16 cellular contexts compared by ENCODE assay signal in the genomic region with DNA sequence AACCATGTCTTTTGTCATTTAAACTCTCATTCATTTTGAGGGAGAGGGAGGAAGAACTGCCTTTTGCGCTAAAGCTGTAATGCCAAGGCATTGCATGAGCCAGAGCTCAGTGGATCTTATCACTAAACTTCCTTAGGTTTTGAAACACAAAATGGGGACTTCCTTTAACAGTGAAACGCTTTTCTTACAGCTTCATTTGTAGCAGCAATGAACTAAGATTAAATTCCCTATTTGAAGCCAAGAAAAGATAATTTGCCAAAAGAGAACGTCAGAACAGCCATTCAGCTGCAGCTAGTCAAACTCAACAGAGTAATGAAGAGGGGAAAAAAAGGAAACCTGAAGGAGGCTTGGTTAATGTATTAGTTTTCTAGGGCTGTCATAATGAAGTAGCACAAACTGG.
DNase-seq lines count a peak whose midpoint lies in the region; ATAC-seq and TF ChIP-seq lines count a peak whose summit lies in the region.
"Had no signal": no experiment of that assay in that cellular context is flagged by ENCODE, and none has a peak within 500 bp of the region (broad histone marks: within the 10 kb centered on the region; RNA-seq: fewer than 3 reads in every experiment).

No MANE protein-coding gene starts in this region.

- H3K27me3 ChIP-seq in right atrium auricular region (no peaks in the 10 kb centered on the region), heart right ventricle (no peaks in the 10 kb centered on the region), GM23338 (ENCODE audit: insufficient read depth) (no peaks in the 10 kb centered on the region)
- H3K27me3 ChIP-seq: BLaER1, MG63 had no signal

- peaks cover 5% of the 10 kb centered on the region for H3K9me3 Mint-ChIP-seq in mesothelial cell of epicardium
- peaks cover 5% of the 10 kb centered on the region; the same call in 2 of the 3 replicates for H3K9me3 Mint-ChIP-seq in GM23338

- H3K36me3 ChIP-seq in right atrium auricular region (no peaks in the 10 kb centered on the region), heart right ventricle (no peaks in the 10 kb centered on the region), GM23338 (ENCODE audit: insufficient read depth) (0 out of 2 replicates have a peak, but pooled peaks cover 7% of the 10 kb centered on the region)
- H3K36me3 ChIP-seq: BLaER1, MG63 had no signal

- H3K36me3 Mint-ChIP-seq in mesothelial cell of epicardium = peaks cover 4% of the 10 kb centered on the region
- H3K36me3 Mint-ChIP-seq in GM23338 (ENCODE audit: low read depth) = peaks cover 5% of the 10 kb centered on the region; the same call in 2 of the 3 replicates

- H3K27me3 Mint-ChIP-seq in mesothelial cell of epicardium (ENCODE audit: low read depth) = no peaks in the 10 kb centered on the region
- no peaks in the 10 kb centered on the region for H3K27me3 Mint-ChIP-seq in GM23338 (ENCODE audit: insufficient read depth, low read depth, poor library complexity)

- H3F3A ChIP-seq in GM23338 (replicated peaks; ENCODE audit: low read depth) = no peaks in the 10 kb centered on the region

- peak overlapping the region; percentile 60 for H3K27ac Mint-ChIP-seq in mesothelial cell of epicardium
- no peak overlapping the region for H3K27ac Mint-ChIP-seq in GM23338

- peaks cover 0 to 3% of the 10 kb centered on the region in 2 donors for H3K4me1 ChIP-seq in right atrium auricular region
- H3K4me1 ChIP-seq in heart right ventricle = peaks cover 0 to 23% (median 0%) of the 10 kb centered on the region in 9 donors
- no peaks in the 10 kb centered on the region for H3K4me1 ChIP-seq in GM23338 (ENCODE audit: insufficient read depth)
- H3K4me1 ChIP-seq: BLaER1 had no signal

- no peak overlapping the region; the same call in 1 of the 2 replicates for H2AFZ ChIP-seq in GM23338

- H3K9me2 ChIP-seq in GM23338 (ENCODE audit: insufficient read depth) = no peaks in the 10 kb centered on the region

- H3K4me3 Mint-ChIP-seq in mesothelial cell of epicardium = no peak overlapping the region
- H3K4me3 Mint-ChIP-seq in GM23338 = no peak overlapping the region

- peaks cover 79% of the 10 kb centered on the region for H3K4me1 Mint-ChIP-seq in mesothelial cell of epicardium
- H3K4me1 Mint-ChIP-seq in GM23338 = peaks cover 17% of the 10 kb centered on the region; the same call in 2 of the 3 replicates

- DNase-seq in Right ventricle myocardium superior = no peak
- DNase-seq in right atrium auricular region (ENCODE audit: low spot score) = no peak
- no peak for DNase-seq in heart right ventricle
- no peak for DNase-seq in mesothelial cell of epicardium (ENCODE audit: low spot score in 2 of 2, unreplicated experiment in 2 of 2)
- no peak for DNase-seq in activated gamma-delta T cell (lab: John Stamatoyannopoulos, UW)
- DNase-seq in GM23338 (ENCODE audit: low spot score) = no peak
- DNase-seq: Karpas-422, MG63, NCI-H1092 treated with DMSO at 0.1 percent for 48 hours, NCI-H2081 treated with DMSO at 0.1 percent for 48 hours, NCI-H510A, SHP77 treated with DMSO at 0.1 percent for 48 hours had no signal

- ATAC-seq in Right ventricle myocardium superior (ENCODE audit: poor library complexity) = peak; percentile 67
- peak in 7 of 8 donors; percentile 10 to 83 (median 39) for ATAC-seq in heart right ventricle
- no peak for ATAC-seq in HG03280 (IDR thresholded peaks at IDR 0.05; ENCODE audit: unreplicated experiment)
- ATAC-seq in GM19397 (IDR thresholded peaks at IDR 0.05; ENCODE audit: unreplicated experiment) = no peak
- no peak for ATAC-seq in GM23338
- ATAC-seq: Panc1 had no signal

- H3K9me3 ChIP-seq in right atrium auricular region = no peaks in the 10 kb centered on the region
- no peaks in the 10 kb centered on the region for H3K9me3 ChIP-seq in heart right ventricle
- H3K9me3 ChIP-seq: BLaER1 had no signal

- intact Hi-C loops in Right ventricle myocardium superior (cut with DNase I) = no loop called here
- intact Hi-C loops in heart right ventricle (cut with DNase I) = no loop called here

- TF ChIP-seq CTCF in right atrium auricular region (IDR thresholded peaks at IDR 0.05) (no peak), heart right ventricle (IDR thresholded peaks at IDR 0.05) (no peak), mesothelial cell of epicardium (IDR thresholded peaks at IDR 0.05; ENCODE audit: unreplicated experiment) (no peak), GM23338 (conservative IDR thresholded peaks at IDR 0.05; ENCODE audit: low read depth in 2 of 2) (no peak)

- H3K4me2 ChIP-seq in GM23338 = no peak overlapping the region
- H3K4me2 ChIP-seq: BLaER1 had no signal

- H3K27ac ChIP-seq in right atrium auricular region (peak overlapping the region in 1 of 2 donors; percentile 27), heart right ventricle (peak overlapping the region in 2 of 10 donors; percentile 10 to 16), GM23338 (ENCODE audit: low read depth) (no peak overlapping the region)
- H3K27ac ChIP-seq: BLaER1 had no signal

- H4K20me1 ChIP-seq in GM23338 (replicated peaks; ENCODE audit: insufficient read depth) = no peaks in the 10 kb centered on the region
- H4K20me1 ChIP-seq: BLaER1 had no signal

- WGBS in heart right ventricle, 2 donors = 36 to 39% methylated on average over 3 of the region's 3 CpGs

- H3K4me3 ChIP-seq in right atrium auricular region (no peak overlapping the region), heart right ventricle (no peak overlapping the region), GM23338 (no peak overlapping the region)
- H3K4me3 ChIP-seq: BLaER1, MG63 had no signal

- no peaks in the 10 kb centered on the region for H3K79me2 ChIP-seq in GM23338 (replicated peaks; ENCODE audit: insufficient read depth)

TF ChIP-seq in GM23338, 12 proteins besides CTCF, POLR2A, EP300 and RAD21 (continues in another document):
- TF ChIP-seq JUNB (IDR thresholded peaks at IDR 0.05; ENCODE audit: unreplicated experiment) (no peak), ZNF114 (CRISPR knock-in tag; IDR thresholded peaks at IDR 0.05) (no peak), EZH2phosphoT487 (IDR thresholded peaks at IDR 0.05; ENCODE audit: unreplicated experiment) (no peak), EZH2 (IDR thresholded peaks at IDR 0.05; ENCODE audit: low read depth, unreplicated experiment) (no peak), CREB1 (CRISPR knock-in tag; IDR thresholded peaks at IDR 0.05; ENCODE audit: low read depth) (no peak), ZNF331 (CRISPR knock-in tag; IDR thresholded peaks at IDR 0.05; ENCODE audit: low read depth) (no peak), POLR2AphosphoS5 (IDR thresholded peaks at IDR 0.05; ENCODE audit: low read depth) (no peak)
- TF ChIP-seq, protein P1, sequence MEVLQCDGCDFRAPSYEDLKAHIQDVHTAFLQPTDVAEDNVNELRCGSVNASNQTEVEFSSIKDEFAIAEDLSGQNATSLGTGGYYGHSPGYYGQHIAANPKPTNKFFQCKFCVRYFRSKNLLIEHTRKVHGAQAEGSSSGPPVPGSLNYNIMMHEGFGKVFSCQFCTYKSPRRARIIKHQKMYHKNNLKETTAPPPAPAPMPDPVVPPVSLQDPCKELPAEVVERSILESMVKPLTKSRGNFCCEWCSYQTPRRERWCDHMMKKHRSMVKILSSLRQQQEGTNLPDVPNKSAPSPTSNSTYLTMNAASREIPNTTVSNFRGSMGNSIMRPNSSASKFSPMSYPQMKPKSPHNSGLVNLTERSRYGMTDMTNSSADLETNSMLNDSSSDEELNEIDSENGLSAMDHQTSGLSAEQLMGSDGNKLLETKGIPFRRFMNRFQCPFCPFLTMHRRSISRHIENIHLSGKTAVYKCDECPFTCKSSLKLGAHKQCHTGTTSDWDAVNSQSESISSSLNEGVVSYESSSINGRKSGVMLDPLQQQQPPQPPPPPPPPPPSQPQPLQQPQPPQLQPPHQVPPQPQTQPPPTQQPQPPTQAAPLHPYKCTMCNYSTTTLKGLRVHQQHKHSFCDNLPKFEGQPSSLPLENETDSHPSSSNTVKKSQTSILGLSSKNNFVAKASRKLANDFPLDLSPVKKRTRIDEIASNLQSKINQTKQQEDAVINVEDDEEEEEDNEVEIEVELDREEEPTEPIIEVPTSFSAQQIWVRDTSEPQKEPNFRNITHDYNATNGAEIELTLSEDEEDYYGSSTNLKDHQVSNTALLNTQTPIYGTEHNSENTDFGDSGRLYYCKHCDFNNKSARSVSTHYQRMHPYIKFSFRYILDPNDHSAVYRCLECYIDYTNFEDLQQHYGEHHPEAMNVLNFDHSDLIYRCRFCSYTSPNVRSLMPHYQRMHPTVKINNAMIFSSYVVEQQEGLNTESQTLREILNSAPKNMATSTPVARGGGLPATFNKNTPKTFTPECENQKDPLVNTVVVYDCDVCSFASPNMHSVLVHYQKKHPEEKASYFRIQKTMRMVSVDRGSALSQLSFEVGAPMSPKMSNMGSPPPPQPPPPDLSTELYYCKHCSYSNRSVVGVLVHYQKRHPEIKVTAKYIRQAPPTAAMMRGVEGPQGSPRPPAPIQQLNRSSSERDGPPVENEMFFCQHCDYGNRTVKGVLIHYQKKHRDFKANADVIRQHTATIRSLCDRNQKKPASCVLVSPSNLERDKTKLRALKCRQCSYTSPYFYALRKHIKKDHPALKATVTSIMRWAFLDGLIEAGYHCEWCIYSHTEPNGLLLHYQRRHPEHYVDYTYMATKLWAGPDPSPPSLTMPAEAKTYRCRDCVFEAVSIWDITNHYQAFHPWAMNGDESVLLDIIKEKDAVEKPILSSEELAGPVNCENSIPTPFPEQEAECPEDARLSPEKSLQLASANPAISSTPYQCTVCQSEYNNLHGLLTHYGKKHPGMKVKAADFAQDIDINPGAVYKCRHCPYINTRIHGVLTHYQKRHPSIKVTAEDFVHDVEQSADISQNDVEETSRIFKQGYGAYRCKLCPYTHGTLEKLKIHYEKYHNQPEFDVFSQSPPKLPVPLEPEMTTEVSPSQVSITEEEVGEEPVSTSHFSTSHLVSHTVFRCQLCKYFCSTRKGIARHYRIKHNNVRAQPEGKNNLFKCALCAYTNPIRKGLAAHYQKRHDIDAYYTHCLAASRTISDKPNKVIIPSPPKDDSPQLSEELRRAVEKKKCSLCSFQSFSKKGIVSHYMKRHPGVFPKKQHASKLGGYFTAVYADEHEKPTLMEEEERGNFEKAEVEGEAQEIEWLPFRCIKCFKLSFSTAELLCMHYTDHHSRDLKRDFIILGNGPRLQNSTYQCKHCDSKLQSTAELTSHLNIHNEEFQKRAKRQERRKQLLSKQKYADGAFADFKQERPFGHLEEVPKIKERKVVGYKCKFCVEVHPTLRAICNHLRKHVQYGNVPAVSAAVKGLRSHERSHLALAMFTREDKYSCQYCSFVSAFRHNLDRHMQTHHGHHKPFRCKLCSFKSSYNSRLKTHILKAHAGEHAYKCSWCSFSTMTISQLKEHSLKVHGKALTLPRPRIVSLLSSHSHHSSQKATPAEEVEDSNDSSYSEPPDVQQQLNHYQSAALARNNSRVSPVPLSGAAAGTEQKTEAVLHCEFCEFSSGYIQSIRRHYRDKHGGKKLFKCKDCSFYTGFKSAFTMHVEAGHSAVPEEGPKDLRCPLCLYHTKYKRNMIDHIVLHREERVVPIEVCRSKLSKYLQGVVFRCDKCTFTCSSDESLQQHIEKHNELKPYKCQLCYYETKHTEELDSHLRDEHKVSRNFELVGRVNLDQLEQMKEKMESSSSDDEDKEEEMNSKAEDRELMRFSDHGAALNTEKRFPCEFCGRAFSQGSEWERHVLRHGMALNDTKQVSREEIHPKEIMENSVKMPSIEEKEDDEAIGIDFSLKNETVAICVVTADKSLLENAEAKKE (CRISPR knock-in tag; IDR thresholded peaks at IDR 0.05) = no peak

Comparison
In these comparisons a context has a peak if more than half of its experiments do, and no peak if none do; other contexts are left out.
1. ATAC-seq: peak in Right ventricle myocardium superior (single experiment) and heart right ventricle (7 of 8); none in HG03280 (single experiment), GM19397 (single experiment) and GM23338 (single experiment).